Comparison of ENCODE assay signal across 1 cellular context in genomic region chr6:72552938-72553337, GRCh38.
TF ChIP-seq lines count a peak whose summit lies in the region.

No MANE protein-coding gene starts in this region.

TF ChIP-seq in GM23338, 12 proteins besides CTCF, POLR2A, EP300 and RAD21 (continued from another document):
- no peak for TF ChIP-seq ZNF462 (CRISPR knock-in tag; IDR thresholded peaks at IDR 0.05)
- TF ChIP-seq CREB1 (CRISPR knock-in tag; IDR thresholded peaks at IDR 0.05; ENCODE audit: low read depth), result no peak
- no peak for TF ChIP-seq REST (IDR thresholded peaks at IDR 0.05; ENCODE audit: unreplicated experiment)
- no peak for TF ChIP-seq POLR2AphosphoS5 (IDR thresholded peaks at IDR 0.05; ENCODE audit: low read depth)
- TF ChIP-seq ZNF331 (CRISPR knock-in tag; IDR thresholded peaks at IDR 0.05; ENCODE audit: low read depth), result no peak
- TF ChIP-seq EZH2phosphoT487 (IDR thresholded peaks at IDR 0.05; ENCODE audit: unreplicated experiment), result no peak
- no peak for TF ChIP-seq NANOG (IDR thresholded peaks at IDR 0.05; ENCODE audit: borderline replicate concordance)
- TF ChIP-seq STAT1 (IDR thresholded peaks at IDR 0.05; ENCODE audit: unreplicated experiment), result no peak
- no peak for TF ChIP-seq JUNB (IDR thresholded peaks at IDR 0.05; ENCODE audit: unreplicated experiment)
- no peak for TF ChIP-seq ZNF114 (CRISPR knock-in tag; IDR thresholded peaks at IDR 0.05)
TF ChIP-seq in GM23338: peak in this region for 0.
